In genomic region chr18:10304853-10305252, GRCh38 we compare ENCODE assay signal across 10 cellular contexts.
DNase-seq lines count a peak whose midpoint lies in the region; TF ChIP-seq lines count a peak whose summit lies in the region.
"Had no signal": no experiment of that assay in that cellular context is flagged by ENCODE, and none has a peak within 500 bp of the region (broad histone marks: within the 10 kb centered on the region; RNA-seq: fewer than 3 reads in every experiment).

No MANE protein-coding gene starts in this region.

- H2AFZ ChIP-seq in fibroblast of lung (ENCODE audit: low read length): no peak overlapping the region

- TF ChIP-seq EP300 in esophagus muscularis mucosa (IDR thresholded peaks at IDR 0.05): no peak

- no peaks in the 10 kb centered on the region for H3K79me2 ChIP-seq in fibroblast of lung (ENCODE audit: control insufficient read depth, insufficient read depth, low read length)

- H3K4me1 ChIP-seq in fibroblast of lung (ENCODE audit: control insufficient read depth, extremely low read depth, insufficient read depth, low read length): no peaks in the 10 kb centered on the region
- H3K4me1 ChIP-seq in esophagus muscularis mucosa: peaks cover 0 to 8% (median 6%) of the 10 kb centered on the region in 4 donors

- intact Hi-C loops in esophagus muscularis mucosa (cut with DNase I): no loop called here

- no peaks in the 10 kb centered on the region for H4K20me1 ChIP-seq in fibroblast of lung (ENCODE audit: control insufficient read depth, extremely low read depth, insufficient read depth, low read length)

- H3K27me3 ChIP-seq in fibroblast of lung (ENCODE audit: control insufficient read depth, insufficient read depth, low read length): peaks cover 3% of the 10 kb centered on the region
- no peaks in the 10 kb centered on the region for H3K27me3 ChIP-seq in esophagus muscularis mucosa

- TF ChIP-seq CTCF in fibroblast of lung (conservative IDR thresholded peaks at IDR 0.05 in 1 of 2, IDR thresholded peaks at IDR 0.05 in 1 of 2; ENCODE audit: low read depth in 1 of 2, low read length in 2 of 2): no peak
- no peak for TF ChIP-seq CTCF in esophagus muscularis mucosa (IDR thresholded peaks at IDR 0.05)

- H3K4me2 ChIP-seq in fibroblast of lung (ENCODE audit: extremely low read depth, insufficient read depth, low read length): no peak overlapping the region

- no peak overlapping the region for H3K9ac ChIP-seq in fibroblast of lung (ENCODE audit: insufficient read depth, low read length)

- no peak for TF ChIP-seq POLR2A in esophagus muscularis mucosa (IDR thresholded peaks at IDR 0.05; ENCODE audit: low read depth)

- H3K36me3 ChIP-seq in fibroblast of lung (ENCODE audit: control insufficient read depth, insufficient read depth, low read length): no peaks in the 10 kb centered on the region
- no peaks in the 10 kb centered on the region for H3K36me3 ChIP-seq in esophagus muscularis mucosa

- H3K9me3 ChIP-seq in fibroblast of lung (ENCODE audit: control insufficient read depth, insufficient read depth, low read depth, low read length) (no peaks in the 10 kb centered on the region), esophagus muscularis mucosa (no peaks in the 10 kb centered on the region)

- no peak overlapping the region for H3K27ac ChIP-seq in fibroblast of lung (ENCODE audit: insufficient read depth, low read length)
- H3K27ac ChIP-seq in esophagus muscularis mucosa (replicated peaks in 1 of 4): no peak overlapping the region

- DNase-seq in GM04503 (ENCODE audit: low read depth) (peak; percentile 78), NCI-H69 (lab: John Stamatoyannopoulos, UW) (peak; percentile 98), fibroblast of lung (ENCODE audit: low read depth in 2 of 2) (peak; percentile 78 to 91), renal cortical epithelial cell (ENCODE audit: low read depth) (peak; percentile 44), OCI-M2 (lab: John Stamatoyannopoulos, UW; ENCODE audit: unreplicated experiment) (no peak), esophagus muscularis mucosa (ENCODE audit: extremely low spot score) (no peak), NCI-H748 (lab: John Stamatoyannopoulos, UW; ENCODE audit: unreplicated experiment) (no peak)
- DNase-seq: activated naive CD8-positive, alpha-beta T cell treated with anti-CD3 and anti-CD28 coated beads, Interleukin-2, amount 10 ng/mL, durations not matched to agents 7 days and 5 days; DMS53; NCI-H1092 treated with DMSO at 0.1 percent for 48 hours had no signal

- WGBS in esophagus muscularis mucosa: 55% methylated on average over 3 of the region's 3 CpGs

- H3K4me3 ChIP-seq in fibroblast of lung (replicated peaks in 1 of 4; ENCODE audit: control extremely low read depth in 1 of 4, insufficient read depth in 1 of 4, low read depth in 3 of 4, low read length in 4 of 4) (no peak overlapping the region), esophagus muscularis mucosa (no peak overlapping the region)

Comparison
In these comparisons a context has a peak if more than half of its experiments do, and no peak if none do; other contexts are left out.
1. DNase-seq: peak in GM04503 (single experiment), NCI-H69 (single experiment), fibroblast of lung (2 of 2) and renal cortical epithelial cell (single experiment); none in OCI-M2 (single experiment), esophagus muscularis mucosa (single experiment) and NCI-H748 (single experiment).